Comparison of ENCODE assay signal across 8 cellular contexts in the genomic region with DNA sequence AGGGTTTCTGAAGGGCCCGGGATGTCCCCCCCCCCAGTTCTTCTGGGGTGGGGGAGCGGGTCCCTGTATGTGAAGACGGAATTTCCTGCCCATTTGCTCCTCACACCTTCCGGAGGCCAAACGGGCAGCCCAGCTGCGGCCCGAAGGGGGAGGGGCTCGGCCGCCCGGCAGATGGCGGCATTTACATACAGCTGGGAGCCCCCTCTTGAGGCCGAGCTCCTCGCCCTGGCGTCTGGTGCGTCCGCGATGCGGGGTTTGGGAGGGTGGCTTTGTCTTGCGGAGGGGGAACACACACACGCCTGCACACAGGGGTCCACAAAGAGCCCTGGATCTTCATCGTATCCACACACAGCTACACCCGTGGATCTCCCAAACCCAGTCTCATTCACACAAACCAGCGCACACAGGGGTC.
DNase-seq lines count a peak whose midpoint lies in the region; ATAC-seq and FAIRE-seq lines count a peak whose summit lies in the region.

No MANE protein-coding gene starts in this region.

- peaks cover 10% of the 10 kb centered on the region for H3K4me1 ChIP-seq in iPS-18a (ENCODE audit: control insufficient read depth, low read depth, low read length)

- H3K9ac ChIP-seq in iPS-18a (ENCODE audit: low read length) = peak overlapping the region; percentile 36

- no peaks in the 10 kb centered on the region for H3K9me3 Mint-ChIP-seq in activated T-cell treated with anti-CD3 and anti-CD28 coated beads, Interleukin-2, amount 50 U/mL, for 24 hours

- no peaks in the 10 kb centered on the region for H3K36me3 ChIP-seq in iPS-18a (ENCODE audit: control insufficient read depth, low read depth, low read length)

- H3K27ac Mint-ChIP-seq in activated T-cell treated with anti-CD3 and anti-CD28 coated beads, Interleukin-2, amount 50 U/mL, for 24 hours = no peak overlapping the region

- H3K27me3 ChIP-seq in iPS-18a (ENCODE audit: control insufficient read depth, insufficient read depth, low read length) = peaks cover 58% of the 10 kb centered on the region

- DNase-seq in AG20443 (ENCODE audit: low spot score) (peak; percentile 40), GM18507 (ENCODE audit: extremely low spot score, insufficient read length, low read depth) (no peak), NCI-H2196 treated with DMSO at 0.1 percent for 48 hours (lab: John Stamatoyannopoulos, UW; ENCODE audit: unreplicated experiment) (peak; percentile 86), RCC 7860 (ENCODE audit: low spot score) (no peak)
- peak; percentile 45 for DNase-seq in activated T-cell treated with anti-CD3 and anti-CD28 coated beads, Interleukin-2, amount 50 U/mL, for 24 hours
- peak; percentile 43 for DNase-seq in stimulated activated naive CD8-positive, alpha-beta T cell treated with anti-CD3 and anti-CD28 coated beads, Interleukin-15, Interleukin-2, amounts not matched to agents 100 U/mL and 50 U/mL, for 24 hours

- H3K9me3 ChIP-seq in iPS-18a (ENCODE audit: control insufficient read depth, low read depth, low read length) = no peaks in the 10 kb centered on the region

- H3K27ac ChIP-seq in iPS-18a (ENCODE audit: low read length) = no peak overlapping the region

- H3K27me3 Mint-ChIP-seq in activated T-cell treated with anti-CD3 and anti-CD28 coated beads, Interleukin-2, amount 50 U/mL, for 24 hours = peaks cover 53% of the 10 kb centered on the region

- peaks cover 17% of the 10 kb centered on the region for H3K4me1 Mint-ChIP-seq in activated T-cell treated with anti-CD3 and anti-CD28 coated beads, Interleukin-2, amount 50 U/mL, for 24 hours (ENCODE audit: low read depth)

- FAIRE-seq in GM18507 (lab: Jason Lieb, UNC) = peak; percentile 65
- no peak for FAIRE-seq in RCC 7860 (lab: Jason Lieb, UNC)

- ATAC-seq in stimulated activated naive CD8-positive, alpha-beta T cell treated with anti-CD3 and anti-CD28 coated beads, Interleukin-15, Interleukin-2, amounts not matched to agents 100 U/mL and 50 U/mL, for 24 hours = peak; percentile 45
- ATAC-seq in GM21390 (IDR thresholded peaks at IDR 0.05; ENCODE audit: unreplicated experiment) = no peak

- H3K4me3 Mint-ChIP-seq in activated T-cell treated with anti-CD3 and anti-CD28 coated beads, Interleukin-2, amount 50 U/mL, for 24 hours = peak overlapping the region; percentile 32

- H3K36me3 Mint-ChIP-seq in activated T-cell treated with anti-CD3 and anti-CD28 coated beads, Interleukin-2, amount 50 U/mL, for 24 hours (ENCODE audit: low read depth) = peaks cover 2% of the 10 kb centered on the region

- H3K4me3 ChIP-seq in iPS-18a (ENCODE audit: low read length) = peak overlapping the region; percentile 52

Comparison
In these comparisons a context has a peak if more than half of its experiments do, and no peak if none do; other contexts are left out.
1. DNase-seq: peak in AG20443 (single experiment), NCI-H2196 treated with DMSO at 0.1 percent for 48 hours (single experiment), activated T-cell treated with anti-CD3 and anti-CD28 coated beads, Interleukin-2, amount 50 U/mL, for 24 hours (single experiment) and stimulated activated naive CD8-positive, alpha-beta T cell treated with anti-CD3 and anti-CD28 coated beads, Interleukin-15, Interleukin-2, amounts not matched to agents 100 U/mL and 50 U/mL, for 24 hours (single experiment); none in GM18507 (single experiment) and RCC 7860 (single experiment).